ENCODE assay signal across 17 cellular contexts in genomic region chr14:71553779-71554178, GRCh38.
A peak's percentile ranks its signal among the peaks of the same experiment; 100 is the strongest.
DNase-seq lines count a peak whose midpoint lies in the region; ATAC-seq and TF ChIP-seq lines count a peak whose summit lies in the region.
"Had no signal": no experiment of that assay in that cellular context is flagged by ENCODE, and none has a peak within 500 bp of the region (broad histone marks: within the 10 kb centered on the region; RNA-seq: fewer than 3 reads in every experiment).

No MANE protein-coding gene starts in this region.

- no peaks in the 10 kb centered on the region for H3K36me3 ChIP-seq in KMS-11 (ENCODE audit: insufficient read depth)
- H3K36me3 ChIP-seq: cardiac muscle cell, esophagus muscularis mucosa, ovary had no signal

- ATAC-seq in CD4-positive, alpha-beta T cell (ENCODE audit: poor library complexity), result no peak
- no peak for ATAC-seq in memory B cell (ENCODE audit: low read depth)
- no peak for ATAC-seq in activated CD4-positive, CD25-positive, alpha-beta regulatory T cell treated with anti-CD3 and anti-CD28 coated beads, Interleukin-2, amount 50 U/mL, for 24 hours

- TF ChIP-seq CTCF in CD4-positive, alpha-beta T cell (IDR thresholded peaks at IDR 0.05), result no peak
- TF ChIP-seq CTCF in KMS-11 (conservative IDR thresholded peaks at IDR 0.05; ENCODE audit: low read depth, low read length) (no peak), GM13977 (IDR thresholded peaks at IDR 0.05; ENCODE audit: extremely low read depth, insufficient read depth, missing control alignments) (no peak)

- no peaks in the 10 kb centered on the region for H3K27me3 ChIP-seq in CD4-positive, alpha-beta T cell (ENCODE audit: control insufficient read depth, insufficient read depth, low read length)
- H3K27me3 ChIP-seq in KMS-11 (ENCODE audit: insufficient read depth, low read depth), result no peaks in the 10 kb centered on the region
- H3K27me3 ChIP-seq: cardiac muscle cell, esophagus muscularis mucosa, ovary had no signal

- H3K4me2 ChIP-seq in KMS-11, result peak overlapping the region; percentile 21; the same call in 1 of the 2 replicates

- no peak overlapping the region for H3K9ac ChIP-seq in KMS-11

- H3K4me3 Mint-ChIP-seq in CD4-positive, alpha-beta T cell, result peak overlapping the region; percentile 25
- no peak overlapping the region for H3K4me3 Mint-ChIP-seq in activated naive CD8-positive, alpha-beta T cell treated with anti-CD3 and anti-CD28 coated beads for 36 hours
- no peak overlapping the region for H3K4me3 Mint-ChIP-seq in memory B cell

- no peaks in the 10 kb centered on the region for H3K27me3 Mint-ChIP-seq in CD4-positive, alpha-beta T cell
- H3K27me3 Mint-ChIP-seq in activated naive CD8-positive, alpha-beta T cell treated with anti-CD3 and anti-CD28 coated beads for 36 hours, result no peaks in the 10 kb centered on the region
- H3K27me3 Mint-ChIP-seq in memory B cell, result no peaks in the 10 kb centered on the region

- peaks cover 74% of the 10 kb centered on the region for H3K4me1 Mint-ChIP-seq in CD4-positive, alpha-beta T cell (ENCODE audit: low read depth)
- peaks cover 68% of the 10 kb centered on the region for H3K4me1 Mint-ChIP-seq in activated naive CD8-positive, alpha-beta T cell treated with anti-CD3 and anti-CD28 coated beads for 36 hours
- peaks cover 24% of the 10 kb centered on the region for H3K4me1 Mint-ChIP-seq in memory B cell

- CTCF ChIA-PET in CD4-positive, alpha-beta T cell (lab: Charles Lee), result no interaction called here

- no peaks in the 10 kb centered on the region for H3K79me2 ChIP-seq in KMS-11 (ENCODE audit: insufficient read depth, low read depth)

- intact Hi-C loops in CD4-positive, alpha-beta T cell (cut with DNase I, micrococcal nuclease), result loop anchor here in 1 of 2 experiments (2.0 kb wide), 1 partner anchor 233 kb away; the partner anchor contains the start of gene SIPA1L1

- H3K36me3 Mint-ChIP-seq in CD4-positive, alpha-beta T cell (ENCODE audit: low read depth), result no peaks in the 10 kb centered on the region
- peaks cover 15% of the 10 kb centered on the region for H3K36me3 Mint-ChIP-seq in activated naive CD8-positive, alpha-beta T cell treated with anti-CD3 and anti-CD28 coated beads for 36 hours
- peaks cover 2% of the 10 kb centered on the region for H3K36me3 Mint-ChIP-seq in memory B cell

- peak overlapping the region; percentile 87 for H3K27ac Mint-ChIP-seq in CD4-positive, alpha-beta T cell
- peak overlapping the region; percentile 98 for H3K27ac Mint-ChIP-seq in activated naive CD8-positive, alpha-beta T cell treated with anti-CD3 and anti-CD28 coated beads for 36 hours
- H3K27ac Mint-ChIP-seq in memory B cell, result peak overlapping the region; percentile 96

- no peak for DNase-seq in CD4-positive, alpha-beta T cell
- DNase-seq in activated naive CD8-positive, alpha-beta T cell treated with anti-CD3 and anti-CD28 coated beads for 36 hours, result no peak
- DNase-seq in memory B cell (ENCODE audit: low spot score in 2 of 2), result no peak
- DNase-seq in DMS 273 treated with DMSO at 0.1 percent for 48 hours (lab: John Stamatoyannopoulos, UW), result no peak
- no peak for DNase-seq in Ammon's horn (ENCODE audit: low spot score)
- no peak for DNase-seq in GM13977 (ENCODE audit: low spot score)
- DNase-seq: activated CD4-positive, alpha-beta T cell treated with anti-CD3 and anti-CD28 coated beads for 1 hour; Calu3; NCI-H1436; NCI-H2171 treated with DMSO at 0.1 percent for 48 hours; NCI-H748 treated with DMSO at 0.1 percent for 48 hours; ovary; T1000 had no signal

- POLR2A ChIA-PET in CD4-positive, alpha-beta T cell (lab: Charles Lee), result interaction anchor here (0.9 to 2.0 kb wide), 2 partner anchors 232 kb away, joined by 4 to 11 read pairs; no protein-coding TSS in a partner anchor

- no peaks in the 10 kb centered on the region for H4K20me1 ChIP-seq in KMS-11 (ENCODE audit: insufficient read depth)

- no peak overlapping the region for H3K27ac ChIP-seq in CD4-positive, alpha-beta T cell (ENCODE audit: low read depth, low read length)
- H3K27ac ChIP-seq in KMS-11, result no peak overlapping the region
- H3K27ac ChIP-seq: cardiac muscle cell, esophagus muscularis mucosa, ovary had no signal

- no peak overlapping the region for H3K4me3 ChIP-seq in KMS-11 (IDR thresholded peaks at IDR 0.05; ENCODE audit: insufficient read depth, low read depth, low read length)
- H3K4me3 ChIP-seq: cardiac muscle cell, esophagus muscularis mucosa, ovary had no signal

- H2AFZ ChIP-seq in KMS-11 (ENCODE audit: low read depth), result no peak overlapping the region

- H3K4me1 ChIP-seq in KMS-11 (ENCODE audit: low read depth, poor library complexity, severe bottlenecking), result peaks cover 44% of the 10 kb centered on the region

- in situ Hi-C loops in GM13977 (cut with MboI; ENCODE audit: low pct_unique_long_range_greater_than_20kb, low sequenced_read_pairs, unreplicated experiment), result no loop called here

- no peaks in the 10 kb centered on the region for H3K9me3 Mint-ChIP-seq in CD4-positive, alpha-beta T cell
- H3K9me3 Mint-ChIP-seq in activated naive CD8-positive, alpha-beta T cell treated with anti-CD3 and anti-CD28 coated beads for 36 hours, result peaks cover 2% of the 10 kb centered on the region
- H3K9me3 Mint-ChIP-seq in memory B cell, result no peaks in the 10 kb centered on the region

- no peaks in the 10 kb centered on the region for H3K9me3 ChIP-seq in CD4-positive, alpha-beta T cell (ENCODE audit: control insufficient read depth, low read length)
- H3K9me3 ChIP-seq: esophagus muscularis mucosa, ovary had no signal
